Comparison of ENCODE assay signal across 13 cellular contexts in genomic region chr14:93011650-93012317, GRCh38.
DNase-seq lines count a peak whose midpoint lies in the region; ATAC-seq and TF ChIP-seq lines count a peak whose summit lies in the region.
"Had no signal": no experiment of that assay in that cellular context is flagged by ENCODE, and none has a peak within 500 bp of the region (broad histone marks: within the 10 kb centered on the region; RNA-seq: fewer than 3 reads in every experiment).

No MANE protein-coding gene starts in this region.

- H3K36me3 ChIP-seq in vagina: peaks cover 0 to 3% of the 10 kb centered on the region in 2 donors
- H3K36me3 ChIP-seq: breast epithelium had no signal

- peak overlapping the region; percentile 59 for H3K27ac Mint-ChIP-seq in stimulated activated naive CD8-positive, alpha-beta T cell treated with anti-CD3 and anti-CD28 coated beads, Interleukin-15, Interleukin-2, amounts not matched to agents 100 ng/mL and 50 ng/mL, for 24 hours

- H3K4me3 ChIP-seq in vagina: no peak overlapping the region
- H3K4me3 ChIP-seq: breast epithelium, lung, skin epidermis had no signal

- DNase-seq in stimulated activated naive CD8-positive, alpha-beta T cell treated with anti-CD3 and anti-CD28 coated beads, Interleukin-15, Interleukin-2, amounts not matched to agents 100 U/mL and 50 U/mL, for 24 hours: no peak
- DNase-seq in midbrain (lab: John Stamatoyannopoulos, UW) (peak; percentile 87), vagina (ENCODE audit: extremely low spot score in 2 of 2) (no peak), AG08395 (ENCODE audit: low spot score) (no peak), GDM1 (lab: John Stamatoyannopoulos, UW) (no peak)
- no peak for DNase-seq in activated CD4-positive, CD25-positive, alpha-beta regulatory T cell (lab: John Stamatoyannopoulos, UW)
- DNase-seq: AML-193, NCI-H446 treated with DMSO at 0.1 percent for 48 hours had no signal

- no peak overlapping the region for H3K4me3 Mint-ChIP-seq in stimulated activated naive CD8-positive, alpha-beta T cell treated with anti-CD3 and anti-CD28 coated beads, Interleukin-15, Interleukin-2, amounts not matched to agents 100 ng/mL and 50 ng/mL, for 24 hours

- H3K4me1 Mint-ChIP-seq in stimulated activated naive CD8-positive, alpha-beta T cell treated with anti-CD3 and anti-CD28 coated beads, Interleukin-15, Interleukin-2, amounts not matched to agents 100 ng/mL and 50 ng/mL, for 24 hours (ENCODE audit: low read depth): peaks cover 39% of the 10 kb centered on the region

- no peaks in the 10 kb centered on the region for H3K27me3 Mint-ChIP-seq in stimulated activated naive CD8-positive, alpha-beta T cell treated with anti-CD3 and anti-CD28 coated beads, Interleukin-15, Interleukin-2, amounts not matched to agents 100 ng/mL and 50 ng/mL, for 24 hours

- peaks cover 12% of the 10 kb centered on the region for H3K36me3 Mint-ChIP-seq in stimulated activated naive CD8-positive, alpha-beta T cell treated with anti-CD3 and anti-CD28 coated beads, Interleukin-15, Interleukin-2, amounts not matched to agents 100 ng/mL and 50 ng/mL, for 24 hours (ENCODE audit: low read depth)

- no peak for TF ChIP-seq POLR2A in vagina (IDR thresholded peaks at IDR 0.05)

- TF ChIP-seq CTCF in VCaP (conservative IDR thresholded peaks at IDR 0.05) (no peak), vagina (IDR thresholded peaks at IDR 0.05) (no peak)

- H3K9me3 ChIP-seq in vagina: no peaks in the 10 kb centered on the region
- H3K9me3 ChIP-seq: breast epithelium had no signal

- no peak for ATAC-seq in stimulated activated naive CD8-positive, alpha-beta T cell treated with anti-CD3 and anti-CD28 coated beads, Interleukin-15, Interleukin-2, amounts not matched to agents 100 U/mL and 50 U/mL, for 24 hours

- no peaks in the 10 kb centered on the region for H3K9me3 Mint-ChIP-seq in stimulated activated naive CD8-positive, alpha-beta T cell treated with anti-CD3 and anti-CD28 coated beads, Interleukin-15, Interleukin-2, amounts not matched to agents 100 ng/mL and 50 ng/mL, for 24 hours

- H3K4me1 ChIP-seq in vagina: peaks cover 81% of the 10 kb centered on the region

- no peaks in the 10 kb centered on the region for H3K27me3 ChIP-seq in vagina
- H3K27me3 ChIP-seq: breast epithelium had no signal

- intact Hi-C loops in vagina (cut with DNase I): no loop called here

- H3K27ac ChIP-seq in VCaP: peak overlapping the region; percentile 67
- peak overlapping the region; percentile 89 for H3K27ac ChIP-seq in vagina
